Comparison of ENCODE assay signal across 9 cellular contexts in genomic region chrY:9018401-9018800, GRCh38.
"Had no signal": no experiment of that assay in that cellular context is flagged by ENCODE, and none has a peak within 500 bp of the region (broad histone marks: within the 10 kb centered on the region; RNA-seq: fewer than 3 reads in every experiment).

No MANE protein-coding gene starts in this region.

- H3K4me3 Mint-ChIP-seq: GM23338, H9, HFFc6 had no signal

- H3K9me3 ChIP-seq: HAP-1 had no signal

- ATAC-seq: GM23338, HCT116 had no signal

- H3K4me1 ChIP-seq: HAP-1 had no signal

- H3K4me1 Mint-ChIP-seq: GM23338, H9 had no signal

- H3K36me3 ChIP-seq: HAP-1 had no signal

- H3K27ac ChIP-seq: GM23248 had no signal

- DNase-seq: GM23248, GOT3, H7, H9, HCEC 1CT, HFFc6 had no signal

- H3K4me3 ChIP-seq: GM23248, GM23338, HAP-1 had no signal

- H3K27ac Mint-ChIP-seq: GM23338, H9, HFFc6 had no signal
